ENCODE assay signal across 1 cellular context in the genomic region with DNA sequence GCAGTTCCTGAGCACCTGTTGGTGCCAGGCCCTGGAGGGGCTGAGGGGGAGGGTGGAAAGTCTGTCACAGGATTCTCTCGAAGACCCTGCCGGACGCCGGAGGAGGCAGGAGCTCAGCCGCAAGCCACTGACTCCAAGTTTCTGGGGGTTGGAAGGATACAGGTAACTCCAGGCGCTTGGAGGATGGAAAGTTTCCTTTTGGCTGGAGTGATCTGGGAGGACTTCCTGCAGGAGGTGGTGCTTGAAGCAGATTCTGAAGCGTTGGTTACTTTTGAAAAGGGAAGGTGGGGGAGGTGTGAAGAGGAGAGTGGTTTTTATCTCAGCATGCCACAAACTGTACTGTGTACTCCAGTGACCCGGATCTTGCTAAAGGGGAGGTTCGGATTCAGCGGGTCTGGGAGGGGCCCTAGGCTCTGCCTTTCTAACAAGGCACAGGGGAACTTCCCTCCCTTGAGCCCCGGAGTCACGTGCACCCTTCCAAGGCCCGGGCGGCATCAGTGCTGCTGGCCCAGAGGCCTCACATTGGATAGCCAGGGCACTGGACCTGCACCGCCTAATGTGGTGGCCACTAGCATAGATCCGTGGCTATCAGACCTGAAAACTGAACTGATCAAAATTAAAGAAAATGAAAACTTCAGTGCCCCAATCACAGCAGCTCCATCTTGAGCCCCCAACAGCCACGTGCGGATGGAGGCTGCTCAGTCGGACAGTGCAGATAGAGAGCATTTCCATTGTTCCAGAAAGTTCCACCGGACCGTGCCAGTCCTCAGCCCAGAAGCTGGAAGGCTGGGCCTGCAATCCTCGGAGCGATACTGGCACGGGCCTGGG.
TF ChIP-seq lines count a peak whose summit lies in the region.

No MANE protein-coding gene starts in this region.

TF ChIP-seq in K562, 482 proteins besides CTCF, POLR2A, EP300 and RAD21 (continued from another document and continues in another):
- TF ChIP-seq, protein P1, sequence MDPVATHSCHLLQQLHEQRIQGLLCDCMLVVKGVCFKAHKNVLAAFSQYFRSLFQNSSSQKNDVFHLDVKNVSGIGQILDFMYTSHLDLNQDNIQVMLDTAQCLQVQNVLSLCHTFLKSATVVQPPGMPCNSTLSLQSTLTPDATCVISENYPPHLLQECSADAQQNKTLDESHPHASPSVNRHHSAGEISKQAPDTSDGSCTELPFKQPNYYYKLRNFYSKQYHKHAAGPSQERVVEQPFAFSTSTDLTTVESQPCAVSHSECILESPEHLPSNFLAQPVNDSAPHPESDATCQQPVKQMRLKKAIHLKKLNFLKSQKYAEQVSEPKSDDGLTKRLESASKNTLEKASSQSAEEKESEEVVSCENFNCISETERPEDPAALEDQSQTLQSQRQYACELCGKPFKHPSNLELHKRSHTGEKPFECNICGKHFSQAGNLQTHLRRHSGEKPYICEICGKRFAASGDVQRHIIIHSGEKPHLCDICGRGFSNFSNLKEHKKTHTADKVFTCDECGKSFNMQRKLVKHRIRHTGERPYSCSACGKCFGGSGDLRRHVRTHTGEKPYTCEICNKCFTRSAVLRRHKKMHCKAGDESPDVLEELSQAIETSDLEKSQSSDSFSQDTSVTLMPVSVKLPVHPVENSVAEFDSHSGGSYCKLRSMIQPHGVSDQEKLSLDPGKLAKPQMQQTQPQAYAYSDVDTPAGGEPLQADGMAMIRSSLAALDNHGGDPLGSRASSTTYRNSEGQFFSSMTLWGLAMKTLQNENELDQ (CRISPR knock-in tag; IDR thresholded peaks at IDR 0.05; ENCODE audit: borderline replicate concordance) = no peak
- TF ChIP-seq PCBP1 (IDR thresholded peaks at IDR 0.05; ENCODE audit: low read depth, low read length, poor library complexity, severe bottlenecking) (no peak), CEBPB (tag; IDR thresholded peaks at IDR 0.05) (no peak), PURB (CRISPR knock-in tag; IDR thresholded peaks at IDR 0.05; ENCODE audit: low read depth) (no peak), ZNF764 (CRISPR knock-in tag; IDR thresholded peaks at IDR 0.05; ENCODE audit: low read depth) (no peak), MEF2A (IDR thresholded peaks at IDR 0.05; ENCODE audit: control insufficient read depth, low read depth, low read length) (no peak), KDM4B (IDR thresholded peaks at IDR 0.05; ENCODE audit: borderline replicate concordance in 2 of 2, low read depth in 1 of 2) (peak in 1 of 2 experiments; percentile 79; a peak in 1 of 4 replicates), TAF9B (IDR thresholded peaks at IDR 0.05; ENCODE audit: partially characterized antibody) (no peak), RBM14 (IDR thresholded peaks at IDR 0.05; ENCODE audit: borderline replicate concordance, insufficient read depth, low read depth, low read length) (no peak), NRF1 (conservative IDR thresholded peaks at IDR 0.05 in 1 of 2, IDR thresholded peaks at IDR 0.05 in 1 of 2) (no peak; a peak in 1 of 4 replicates), ZNF444 (CRISPR knock-in tag; IDR thresholded peaks at IDR 0.05) (no peak), ILK (tag; IDR thresholded peaks at IDR 0.05; ENCODE audit: borderline replicate concordance, low read depth) (no peak), XRCC5 (IDR thresholded peaks at IDR 0.05; ENCODE audit: low read depth, low read length) (no peak), POU5F1 (IDR thresholded peaks at IDR 0.05; ENCODE audit: borderline replicate concordance, low read depth, low read length, partially characterized antibody) (no peak), SLC30A9 (CRISPR knock-in tag; IDR thresholded peaks at IDR 0.05) (no peak), PRPF4 (IDR thresholded peaks at IDR 0.05; ENCODE audit: insufficient read depth, low read depth, low read length, poor library complexity, severe bottlenecking) (no peak)
- TF ChIP-seq, protein P2, sequence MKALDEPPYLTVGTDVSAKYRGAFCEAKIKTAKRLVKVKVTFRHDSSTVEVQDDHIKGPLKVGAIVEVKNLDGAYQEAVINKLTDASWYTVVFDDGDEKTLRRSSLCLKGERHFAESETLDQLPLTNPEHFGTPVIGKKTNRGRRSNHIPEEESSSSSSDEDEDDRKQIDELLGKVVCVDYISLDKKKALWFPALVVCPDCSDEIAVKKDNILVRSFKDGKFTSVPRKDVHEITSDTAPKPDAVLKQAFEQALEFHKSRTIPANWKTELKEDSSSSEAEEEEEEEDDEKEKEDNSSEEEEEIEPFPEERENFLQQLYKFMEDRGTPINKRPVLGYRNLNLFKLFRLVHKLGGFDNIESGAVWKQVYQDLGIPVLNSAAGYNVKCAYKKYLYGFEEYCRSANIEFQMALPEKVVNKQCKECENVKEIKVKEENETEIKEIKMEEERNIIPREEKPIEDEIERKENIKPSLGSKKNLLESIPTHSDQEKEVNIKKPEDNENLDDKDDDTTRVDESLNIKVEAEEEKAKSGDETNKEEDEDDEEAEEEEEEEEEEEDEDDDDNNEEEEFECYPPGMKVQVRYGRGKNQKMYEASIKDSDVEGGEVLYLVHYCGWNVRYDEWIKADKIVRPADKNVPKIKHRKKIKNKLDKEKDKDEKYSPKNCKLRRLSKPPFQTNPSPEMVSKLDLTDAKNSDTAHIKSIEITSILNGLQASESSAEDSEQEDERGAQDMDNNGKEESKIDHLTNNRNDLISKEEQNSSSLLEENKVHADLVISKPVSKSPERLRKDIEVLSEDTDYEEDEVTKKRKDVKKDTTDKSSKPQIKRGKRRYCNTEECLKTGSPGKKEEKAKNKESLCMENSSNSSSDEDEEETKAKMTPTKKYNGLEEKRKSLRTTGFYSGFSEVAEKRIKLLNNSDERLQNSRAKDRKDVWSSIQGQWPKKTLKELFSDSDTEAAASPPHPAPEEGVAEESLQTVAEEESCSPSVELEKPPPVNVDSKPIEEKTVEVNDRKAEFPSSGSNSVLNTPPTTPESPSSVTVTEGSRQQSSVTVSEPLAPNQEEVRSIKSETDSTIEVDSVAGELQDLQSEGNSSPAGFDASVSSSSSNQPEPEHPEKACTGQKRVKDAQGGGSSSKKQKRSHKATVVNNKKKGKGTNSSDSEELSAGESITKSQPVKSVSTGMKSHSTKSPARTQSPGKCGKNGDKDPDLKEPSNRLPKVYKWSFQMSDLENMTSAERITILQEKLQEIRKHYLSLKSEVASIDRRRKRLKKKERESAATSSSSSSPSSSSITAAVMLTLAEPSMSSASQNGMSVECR (CRISPR knock-in tag; IDR thresholded peaks at IDR 0.05) = no peak; the same call in none of the 2 replicates
- TF ChIP-seq, protein P3, sequence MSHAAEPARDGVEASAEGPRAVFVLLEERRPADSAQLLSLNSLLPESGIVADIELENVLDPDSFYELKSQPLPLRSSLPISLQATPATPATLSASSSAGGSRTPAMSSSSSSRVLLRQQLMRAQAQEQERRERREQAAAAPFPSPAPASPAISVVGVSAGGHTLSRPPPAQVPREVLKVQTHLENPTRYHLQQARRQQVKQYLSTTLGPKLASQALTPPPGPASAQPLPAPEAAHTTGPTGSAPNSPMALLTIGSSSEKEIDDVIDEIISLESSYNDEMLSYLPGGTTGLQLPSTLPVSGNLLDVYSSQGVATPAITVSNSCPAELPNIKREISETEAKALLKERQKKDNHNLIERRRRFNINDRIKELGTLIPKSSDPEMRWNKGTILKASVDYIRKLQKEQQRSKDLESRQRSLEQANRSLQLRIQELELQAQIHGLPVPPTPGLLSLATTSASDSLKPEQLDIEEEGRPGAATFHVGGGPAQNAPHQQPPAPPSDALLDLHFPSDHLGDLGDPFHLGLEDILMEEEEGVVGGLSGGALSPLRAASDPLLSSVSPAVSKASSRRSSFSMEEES (CRISPR knock-in tag; IDR thresholded peaks at IDR 0.05) = peak; percentile 94
- TF ChIP-seq, protein P4, sequence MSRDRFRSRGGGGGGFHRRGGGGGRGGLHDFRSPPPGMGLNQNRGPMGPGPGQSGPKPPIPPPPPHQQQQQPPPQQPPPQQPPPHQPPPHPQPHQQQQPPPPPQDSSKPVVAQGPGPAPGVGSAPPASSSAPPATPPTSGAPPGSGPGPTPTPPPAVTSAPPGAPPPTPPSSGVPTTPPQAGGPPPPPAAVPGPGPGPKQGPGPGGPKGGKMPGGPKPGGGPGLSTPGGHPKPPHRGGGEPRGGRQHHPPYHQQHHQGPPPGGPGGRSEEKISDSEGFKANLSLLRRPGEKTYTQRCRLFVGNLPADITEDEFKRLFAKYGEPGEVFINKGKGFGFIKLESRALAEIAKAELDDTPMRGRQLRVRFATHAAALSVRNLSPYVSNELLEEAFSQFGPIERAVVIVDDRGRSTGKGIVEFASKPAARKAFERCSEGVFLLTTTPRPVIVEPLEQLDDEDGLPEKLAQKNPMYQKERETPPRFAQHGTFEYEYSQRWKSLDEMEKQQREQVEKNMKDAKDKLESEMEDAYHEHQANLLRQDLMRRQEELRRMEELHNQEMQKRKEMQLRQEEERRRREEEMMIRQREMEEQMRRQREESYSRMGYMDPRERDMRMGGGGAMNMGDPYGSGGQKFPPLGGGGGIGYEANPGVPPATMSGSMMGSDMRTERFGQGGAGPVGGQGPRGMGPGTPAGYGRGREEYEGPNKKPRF (IDR thresholded peaks at IDR 0.05; ENCODE audit: low read depth, low read length) = no peak
- TF ChIP-seq, protein P5, sequence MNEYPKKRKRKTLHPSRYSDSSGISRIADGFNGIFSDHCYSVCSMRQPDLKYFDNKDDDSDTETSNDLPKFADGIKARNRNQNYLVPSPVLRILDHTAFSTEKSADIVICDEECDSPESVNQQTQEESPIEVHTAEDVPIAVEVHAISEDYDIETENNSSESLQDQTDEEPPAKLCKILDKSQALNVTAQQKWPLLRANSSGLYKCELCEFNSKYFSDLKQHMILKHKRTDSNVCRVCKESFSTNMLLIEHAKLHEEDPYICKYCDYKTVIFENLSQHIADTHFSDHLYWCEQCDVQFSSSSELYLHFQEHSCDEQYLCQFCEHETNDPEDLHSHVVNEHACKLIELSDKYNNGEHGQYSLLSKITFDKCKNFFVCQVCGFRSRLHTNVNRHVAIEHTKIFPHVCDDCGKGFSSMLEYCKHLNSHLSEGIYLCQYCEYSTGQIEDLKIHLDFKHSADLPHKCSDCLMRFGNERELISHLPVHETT (CRISPR knock-in tag; conservative IDR thresholded peaks at IDR 0.05 in 1 of 2, IDR thresholded peaks at IDR 0.05 in 1 of 2) = no peak; a peak in 1 of 4 replicates
- TF ChIP-seq, protein P6, sequence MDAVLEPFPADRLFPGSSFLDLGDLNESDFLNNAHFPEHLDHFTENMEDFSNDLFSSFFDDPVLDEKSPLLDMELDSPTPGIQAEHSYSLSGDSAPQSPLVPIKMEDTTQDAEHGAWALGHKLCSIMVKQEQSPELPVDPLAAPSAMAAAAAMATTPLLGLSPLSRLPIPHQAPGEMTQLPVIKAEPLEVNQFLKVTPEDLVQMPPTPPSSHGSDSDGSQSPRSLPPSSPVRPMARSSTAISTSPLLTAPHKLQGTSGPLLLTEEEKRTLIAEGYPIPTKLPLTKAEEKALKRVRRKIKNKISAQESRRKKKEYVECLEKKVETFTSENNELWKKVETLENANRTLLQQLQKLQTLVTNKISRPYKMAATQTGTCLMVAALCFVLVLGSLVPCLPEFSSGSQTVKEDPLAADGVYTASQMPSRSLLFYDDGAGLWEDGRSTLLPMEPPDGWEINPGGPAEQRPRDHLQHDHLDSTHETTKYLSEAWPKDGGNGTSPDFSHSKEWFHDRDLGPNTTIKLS (IDR thresholded peaks at IDR 0.05; ENCODE audit: borderline replicate concordance, low read depth) = peak; percentile 42; the same call in 1 of the 2 replicates
